ENCODE assay signal across 8 cellular contexts in genomic region chr14:50677527-50678063, GRCh38. TPM values are rescaled to one million over a fixed set of nuclear protein-coding genes. Genes with fewer than 3 reads are reported as not detected.
DNase-seq lines count a peak whose midpoint lies in the region; ATAC-seq, FAIRE-seq and TF ChIP-seq lines count a peak whose summit lies in the region.

No MANE protein-coding gene starts in this region.

- H3K9me3 ChIP-seq in T-helper 17 cell (ENCODE audit: control insufficient read depth, low read length, poor library complexity, severe bottlenecking) (no peaks in the 10 kb centered on the region), right lobe of liver (no peaks in the 10 kb centered on the region), A673 (ENCODE audit: low read depth, low read length, poor library complexity, severe bottlenecking) (no peaks in the 10 kb centered on the region), hepatocyte (ENCODE audit: low read depth) (no peaks in the 10 kb centered on the region)

- no peaks in the 10 kb centered on the region for H4K20me1 ChIP-seq in hepatocyte (ENCODE audit: insufficient read depth, poor library complexity, severe bottlenecking)

- TF ChIP-seq POLR2A in GM12892 (IDR thresholded peaks at IDR 0.05; ENCODE audit: low read depth, low read length) = 0 out of 2 replicates have a peak, but pooled peaks have one; percentile 35
- no peak for TF ChIP-seq POLR2A in right lobe of liver (IDR thresholded peaks at IDR 0.05)

- H3K27ac Mint-ChIP-seq in T-helper 17 cell = peak overlapping the region; percentile 56

- H3K27me3 ChIP-seq in right lobe of liver = no peaks in the 10 kb centered on the region
- H3K27me3 ChIP-seq in A673 (replicated peaks; ENCODE audit: insufficient read depth, low read depth, low read length, poor library complexity) = no peaks in the 10 kb centered on the region
- no peaks in the 10 kb centered on the region for H3K27me3 ChIP-seq in hepatocyte

- DNase-seq in GM12892 (ENCODE audit: insufficient read length) = no peak
- no peak for DNase-seq in T-helper 17 cell
- DNase-seq in right lobe of liver = no peak
- no peak for DNase-seq in A673 (ENCODE audit: low spot score)
- DNase-seq in NCI-H146 treated with DMSO at 0.1 percent for 48 hours (lab: John Stamatoyannopoulos, UW; ENCODE audit: unreplicated experiment) = no peak
- DNase-seq in hepatocyte (ENCODE audit: low spot score) = no peak
- DNase-seq in NCI-H1105 treated with DMSO at 0.1 percent for 48 hours (lab: John Stamatoyannopoulos, UW) = no peak

- ATAC-seq in HG03064 (IDR thresholded peaks at IDR 0.05; ENCODE audit: low read depth, unreplicated experiment) = peak; percentile 58
- ATAC-seq in T-helper 17 cell = peak; percentile 61
- ATAC-seq in right lobe of liver = peak; percentile 36 to 67 (median 45)

- peak; percentile 91 for FAIRE-seq in GM12892 (lab: Jason Lieb, UNC)

- TF ChIP-seq CTCF in right lobe of liver (IDR thresholded peaks at IDR 0.05) (no peak), A673 (conservative IDR thresholded peaks at IDR 0.05; ENCODE audit: low read depth, low read length) (no peak), hepatocyte (IDR thresholded peaks at IDR 0.05; ENCODE audit: poor library complexity) (no peak)

- H3K4me1 ChIP-seq in right lobe of liver (no peaks in the 10 kb centered on the region), A673 (ENCODE audit: insufficient read depth, low read length, poor library complexity, severe bottlenecking) (no peaks in the 10 kb centered on the region), hepatocyte (ENCODE audit: insufficient read depth) (no peaks in the 10 kb centered on the region)

- no peak overlapping the region for H2AFZ ChIP-seq in hepatocyte

- no peak overlapping the region for H3K27ac ChIP-seq in right lobe of liver
- H3K27ac ChIP-seq in A673 (ENCODE audit: low read depth, low read length, poor library complexity, severe bottlenecking) = no peak overlapping the region
- no peak overlapping the region for H3K27ac ChIP-seq in hepatocyte

- peaks cover 2% of the 10 kb centered on the region for H3K36me3 Mint-ChIP-seq in T-helper 17 cell (ENCODE audit: low read depth)

- no TSS peak for BruUV-seq in A673 (replicated peaks; lab: Mats Ljungman, UMichigan)

- WGBS in right lobe of liver (ENCODE audit: insufficient coverage, low coverage, low lambda C conversion rate, missing lambda C conversion rate) = 34% methylated on average over 5 of the region's 5 CpGs
- 66% methylated on average over 5 of the region's 5 CpGs for WGBS in hepatocyte (ENCODE audit: low lambda C conversion rate, missing lambda C conversion rate)

- intact Hi-C loops in right lobe of liver (cut with DNase I) (no loop called here), A673 (cut with micrococcal nuclease; ENCODE audit: unreplicated experiment) (no loop called here)

- H3K4me3 Mint-ChIP-seq in T-helper 17 cell = no peak overlapping the region

- POLR2A ChIA-PET in A673 (lab: Charles Lee; ENCODE audit: low non-redundant PET) = no interaction called here

- peaks cover 6% of the 10 kb centered on the region for H3K4me1 Mint-ChIP-seq in T-helper 17 cell

- H3K36me3 ChIP-seq in right lobe of liver (no peaks in the 10 kb centered on the region), A673 (ENCODE audit: insufficient read depth, low read length, poor library complexity, severe bottlenecking) (no peaks in the 10 kb centered on the region), hepatocyte (replicated peaks; ENCODE audit: insufficient read depth, low read depth) (no peaks in the 10 kb centered on the region)

- H3K79me2 ChIP-seq in hepatocyte = no peaks in the 10 kb centered on the region

- no peaks in the 10 kb centered on the region for H3K9me2 ChIP-seq in hepatocyte (replicated peaks; ENCODE audit: insufficient read depth)

- CTCF ChIA-PET in A673 (lab: Charles Lee) = no interaction called here

- no peaks in the 10 kb centered on the region for H3K27me3 Mint-ChIP-seq in T-helper 17 cell

- H3K4me3 ChIP-seq in right lobe of liver (no peak overlapping the region), A673 (ENCODE audit: low read depth, low read length, poor library complexity, severe bottlenecking) (no peak overlapping the region), hepatocyte (no peak overlapping the region)

- H3K4me2 ChIP-seq in hepatocyte = no peak overlapping the region

RNA-seq across cellular contexts. Expression of gene SAV1, which starts 9.5 kb away (rescaled TPM):
- polyA plus RNA-seq in GM12892 (2012; ENCODE audit: missing spikeins) = 28.3 TPM
- total RNA-seq in T-helper 17 cell (10 to 100 TPM in 1 of 2 donors, 1 to 10 TPM in 1; 8.1 to 18.5 TPM), right lobe of liver (10 to 100 TPM in 3 of 6 experiments, 1 to 10 TPM in 3; 7.8 to 13.8 (median 10.0) TPM), A673 (2021) (35.2 and 36.5 TPM in 2 replicates), hepatocyte (17.4 and 18.5 TPM in 2 replicates)
- 17.1 and 19.0 TPM in 2 replicates for polyA plus RNA-seq in hepatocyte
